25 cellular contexts compared by ENCODE assay signal in genomic region chr2:184192664-184193063, GRCh38.
"Had no signal": no experiment of that assay in that cellular context is flagged by ENCODE, and none has a peak within 500 bp of the region (broad histone marks: within the 10 kb centered on the region; RNA-seq: fewer than 3 reads in every experiment).

No MANE protein-coding gene starts in this region.

- H3K36me3 ChIP-seq: esophagus squamous epithelium, gastrocnemius medialis, heart right ventricle, left lung, lower lobe of right lung had no signal

- H3K9me3 ChIP-seq: esophagus squamous epithelium, gastrocnemius medialis, left lung, lower lobe of right lung, mucosa of descending colon had no signal

- H3K4me3 Mint-ChIP-seq: dendritic cell treated with granulocyte-macrophage colony-stimulating factor and Interleukin-4, amounts not matched to agents 40 ng/mL and 50 ng/mL, for 4 days; effector memory CD8-positive, alpha-beta T cell; endodermal cell; mesothelial cell of epicardium; naive B cell; naive thymus-derived CD8-positive, alpha-beta T cell had no signal

- H3K27me3 ChIP-seq: esophagus squamous epithelium, gastrocnemius medialis, heart right ventricle, left lung had no signal

- ATAC-seq: effector memory CD8-positive, alpha-beta T cell; esophagus mucosa; gastrocnemius medialis; heart right ventricle; left cardiac atrium; left lung; left ventricle myocardium superior; lower lobe of right lung; mucosa of descending colon; naive thymus-derived CD8-positive, alpha-beta T cell had no signal

- H3K27me3 Mint-ChIP-seq: dendritic cell treated with granulocyte-macrophage colony-stimulating factor and Interleukin-4, amounts not matched to agents 40 ng/mL and 50 ng/mL, for 4 days; effector memory CD8-positive, alpha-beta T cell; naive B cell; naive thymus-derived CD8-positive, alpha-beta T cell had no signal

- H3K9me3 Mint-ChIP-seq: mesothelial cell of epicardium had no signal

- H3K4me1 Mint-ChIP-seq: endodermal cell; mesothelial cell of epicardium; naive B cell; naive thymus-derived CD8-positive, alpha-beta T cell had no signal

- DNase-seq: cortex of kidney; effector CD8-positive, alpha-beta T cell; effector memory CD8-positive, alpha-beta T cell; endodermal cell; erythroblast; esophagus squamous epithelium; foreskin fibroblast; foreskin melanocyte; gastrocnemius medialis; glutamatergic neuron; head of caudate nucleus; heart right ventricle; hippocampal formation; left cardiac atrium; left lung; left ventricle myocardium superior; lower lobe of right lung; mesenchymal stem cell; mucosa of descending colon; naive B cell; naive thymus-derived CD8-positive, alpha-beta T cell had no signal

- H3K4me3 ChIP-seq: esophagus squamous epithelium, gastrocnemius medialis, heart right ventricle, left lung, lower lobe of right lung, mucosa of descending colon had no signal

- H3K36me3 Mint-ChIP-seq: mesothelial cell of epicardium; naive B cell; naive thymus-derived CD8-positive, alpha-beta T cell had no signal

- H3K27ac ChIP-seq: epithelial cell of prostate, esophagus squamous epithelium, gastrocnemius medialis, heart right ventricle, left lung, lower lobe of right lung had no signal

- H3K27ac Mint-ChIP-seq: dendritic cell treated with granulocyte-macrophage colony-stimulating factor and Interleukin-4, amounts not matched to agents 40 ng/mL and 50 ng/mL, for 4 days; effector memory CD8-positive, alpha-beta T cell; endodermal cell; mesothelial cell of epicardium; naive B cell; naive thymus-derived CD8-positive, alpha-beta T cell had no signal

- H3K4me1 ChIP-seq: esophagus squamous epithelium, gastrocnemius medialis, heart right ventricle, left lung, lower lobe of right lung had no signal
